Comparison of ENCODE assay signal across 28 cellular contexts in genomic region chr9:28976250-28976649, GRCh38.
"Had no signal": no experiment of that assay in that cellular context is flagged by ENCODE, and none has a peak within 500 bp of the region (broad histone marks: within the 10 kb centered on the region; RNA-seq: fewer than 3 reads in every experiment).

No MANE protein-coding gene starts in this region.

- H3K27me3 ChIP-seq: neural progenitor cell, ovary, stomach, thyroid gland, tibial nerve, upper lobe of left lung, vagina had no signal

- H3K4me1 Mint-ChIP-seq: nephron; neural progenitor cell; stimulated activated effector memory CD8-positive, alpha-beta T cell treated with anti-CD3 and anti-CD28 coated beads, Interleukin-12 subunit alpha, Interleukin-12 subunit beta, amount 100 ng/mL, for 72 hours; stimulated activated naive B cell treated with anti-CD40 and anti-IgM and Interleukin-4, amounts not matched to agents 10 μg/mL and 1 μg/mL and 100 μg/mL, for 72 hours had no signal

- H3K79me2 ChIP-seq: parathyroid adenoma had no signal

- H3K9me3 Mint-ChIP-seq: nephron, neural progenitor cell had no signal

- H3K9ac ChIP-seq: neural progenitor cell, parathyroid adenoma had no signal

- H3K4me3 Mint-ChIP-seq: natural killer cell; nephron; neural progenitor cell; stimulated activated effector memory CD8-positive, alpha-beta T cell treated with anti-CD3 and anti-CD28 coated beads, Interleukin-12 subunit alpha, Interleukin-12 subunit beta, amount 100 ng/mL, for 72 hours; stimulated activated naive B cell treated with anti-CD40 and anti-IgM and Interleukin-4, amounts not matched to agents 10 μg/mL and 1 μg/mL and 100 μg/mL, for 72 hours; stimulated activated naive CD8-positive, alpha-beta T cell treated with anti-CD3 and anti-CD28 coated beads, Interleukin-15, Interleukin-2, amounts not matched to agents 100 ng/mL and 50 ng/mL, for 24 hours had no signal

- H2AFZ ChIP-seq: neural progenitor cell, parathyroid adenoma had no signal

- H3K36me3 ChIP-seq: neural progenitor cell, ovary, stomach, thoracic aorta, thyroid gland, tibial nerve, upper lobe of left lung, vagina had no signal

- H3K4me1 ChIP-seq: neural progenitor cell, parathyroid adenoma, psoas muscle, stomach, thyroid gland, tibial nerve, upper lobe of left lung, vagina had no signal

- H3K36me3 Mint-ChIP-seq: neural progenitor cell; stimulated activated effector memory CD8-positive, alpha-beta T cell treated with anti-CD3 and anti-CD28 coated beads, Interleukin-12 subunit alpha, Interleukin-12 subunit beta, amount 100 ng/mL, for 72 hours; stimulated activated naive B cell treated with anti-CD40 and anti-IgM and Interleukin-4, amounts not matched to agents 10 μg/mL and 1 μg/mL and 100 μg/mL, for 72 hours had no signal

- H3K27ac ChIP-seq: neural progenitor cell, ovary, parathyroid adenoma, psoas muscle, skin epidermis, stomach, thoracic aorta, thyroid gland, tibial nerve, upper lobe of left lung, vagina had no signal

- DNase-seq: natural killer cell; occipital lobe; ovary; posterior cingulate gyrus; psoas muscle; right cardiac atrium; stimulated activated CD4-positive, alpha-beta T cell treated with anti-CD3 and anti-CD28 coated beads, Interleukin-15, amount 100 ng/mL, for 24 hours; stimulated activated CD4-positive, alpha-beta T cell treated with anti-CD3 and anti-CD28 coated beads, Interleukin-2, amount 100 ng/mL, for 24 hours; stimulated activated CD4-positive, alpha-beta T cell treated with anti-CD3 and anti-CD28 coated beads, Interleukin-2, amount 100 ng/mL, for 48 hours; stimulated activated CD4-positive, alpha-beta T cell treated with anti-CD3 and anti-CD28 coated beads, Interleukin-4, amount 100 ng/mL, for 24 hours; stimulated activated naive B cell treated with anti-CD40 and anti-IgM and Interleukin-4, amounts not matched to agents 10 μg/mL and 1 μg/mL and 100 μg/mL, for 72 hours; stimulated activated naive CD4-positive, alpha-beta T cell treated with Interleukin-2 at 50 U/mL for 16 hours; stomach; thyroid gland; trophoblast cell; upper lobe of left lung had no signal

- FAIRE-seq: urothelium cell line had no signal

- H3K9me3 ChIP-seq: ovary, psoas muscle, stomach, thoracic aorta, thyroid gland, tibial nerve, upper lobe of left lung, vagina had no signal

- H3K4me2 ChIP-seq: neural progenitor cell had no signal

- ATAC-seq: natural killer cell; psoas muscle; right cardiac atrium; sciatic nerve; stimulated activated effector memory CD8-positive, alpha-beta T cell treated with anti-CD3 and anti-CD28 coated beads, Interleukin-12 subunit alpha, Interleukin-12 subunit beta, amount 100 ng/mL, for 72 hours; stimulated activated naive B cell treated with anti-CD40 and anti-IgM and Interleukin-4, amounts not matched to agents 10 μg/mL and 1 μg/mL and 100 μg/mL, for 72 hours had no signal

- H3K27ac Mint-ChIP-seq: natural killer cell; nephron; neural progenitor cell; progenitor cell of endocrine pancreas; stimulated activated effector memory CD8-positive, alpha-beta T cell treated with anti-CD3 and anti-CD28 coated beads, Interleukin-12 subunit alpha, Interleukin-12 subunit beta, amount 100 ng/mL, for 72 hours; stimulated activated naive B cell treated with anti-CD40 and anti-IgM and Interleukin-4, amounts not matched to agents 10 μg/mL and 1 μg/mL and 100 μg/mL, for 72 hours; stimulated activated naive CD8-positive, alpha-beta T cell treated with anti-CD3 and anti-CD28 coated beads, Interleukin-15, Interleukin-2, amounts not matched to agents 100 ng/mL and 50 ng/mL, for 24 hours had no signal

- H3K27me3 Mint-ChIP-seq: progenitor cell of endocrine pancreas; stimulated activated naive B cell treated with anti-CD40 and anti-IgM and Interleukin-4, amounts not matched to agents 10 μg/mL and 1 μg/mL and 100 μg/mL, for 72 hours; stimulated activated naive CD8-positive, alpha-beta T cell treated with anti-CD3 and anti-CD28 coated beads, Interleukin-15, Interleukin-2, amounts not matched to agents 100 ng/mL and 50 ng/mL, for 24 hours had no signal

- H3K4me3 ChIP-seq: neural progenitor cell, ovary, psoas muscle, skin epidermis, stomach, thoracic aorta, thyroid gland, tibial nerve, upper lobe of left lung, vagina had no signal
